Comparison of ENCODE assay signal across 8 cellular contexts in the genomic region with DNA sequence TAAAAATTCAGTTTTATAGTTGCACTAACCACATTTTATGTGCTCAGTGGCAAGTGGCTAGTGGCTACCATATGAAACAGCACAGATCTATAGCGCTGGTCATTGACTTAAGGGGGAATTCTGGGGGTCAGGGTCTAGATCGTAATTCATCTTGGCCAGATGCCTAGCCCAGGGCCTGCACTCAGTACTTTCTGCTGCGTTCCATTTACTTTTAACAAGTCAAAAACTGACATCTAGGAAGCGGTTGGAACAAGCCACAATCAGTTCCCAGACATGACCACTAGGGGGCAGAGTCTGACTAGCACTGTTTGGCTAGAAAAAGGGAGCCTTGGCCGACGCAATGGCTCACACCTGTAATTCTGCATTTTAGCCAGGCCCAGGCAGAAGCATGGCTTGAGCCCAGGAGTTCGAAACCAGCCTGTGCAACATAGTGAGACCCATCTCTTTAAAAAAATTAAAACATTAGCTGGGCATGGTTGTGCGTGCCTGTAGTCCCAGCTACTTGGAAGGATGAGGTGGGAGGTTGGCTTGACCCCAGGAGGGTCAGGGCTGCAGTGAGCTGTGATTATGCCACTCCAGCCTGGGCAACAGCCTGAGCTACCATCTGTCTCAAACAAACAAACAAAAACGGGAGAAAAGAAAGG. TPM values are rescaled to one million over a fixed set of nuclear protein-coding genes. Genes with fewer than 3 reads are reported as not detected.
DNase-seq lines count a peak whose midpoint lies in the region; ATAC-seq lines count a peak whose summit lies in the region.

No MANE protein-coding gene starts in this region.

- H3K27ac ChIP-seq in mesenchymal stem cell (ENCODE audit: low read length, poor library complexity, severe bottlenecking), result no peak overlapping the region

- H3K9me3 ChIP-seq in mesenchymal stem cell (ENCODE audit: control insufficient read depth, low read length), result no peaks in the 10 kb centered on the region

- no peak overlapping the region for H3K18ac ChIP-seq in mesenchymal stem cell (ENCODE audit: low read depth in 1 of 2, low read length in 2 of 2)

- no peak overlapping the region for H4K91ac ChIP-seq in mesenchymal stem cell (ENCODE audit: low read length)

- no peak overlapping the region for H3K14ac ChIP-seq in mesenchymal stem cell (ENCODE audit: low read length in 2 of 2)

- H3K4me2 ChIP-seq in mesenchymal stem cell (ENCODE audit: low read length, poor library complexity, severe bottlenecking), result peak overlapping the region; percentile 8

- H2AK5ac ChIP-seq in mesenchymal stem cell (ENCODE audit: low read length, severe bottlenecking), result peak overlapping the region; percentile 26

- DNase-seq in AG08396 (ENCODE audit: low spot score), result peak; percentile 63
- peak; percentile 83 for DNase-seq in HK-2 (ENCODE audit: unreplicated experiment)
- peak; percentile 93 for DNase-seq in NCI-H82 (lab: John Stamatoyannopoulos, UW)
- peak; percentile 86 to 87 for DNase-seq in activated CD4-positive, alpha-beta T cell treated with anti-CD3 and anti-CD28 coated beads, Interleukin-2, amount 50 U/mL, for 4 hours
- peak; percentile 80 for DNase-seq in effector CD8-positive, alpha-beta T cell (lab: John Stamatoyannopoulos, UW)
- DNase-seq in mesenchymal stem cell, result peak; percentile 83
- DNase-seq in stimulated activated CD8-positive, alpha-beta memory T cell treated with anti-CD3 and anti-CD28 coated beads, Interleukin-2, amount 100 ng/mL, for 1 hour (ENCODE audit: low read depth in 2 of 2), result peak; percentile 78 to 83

- no peak overlapping the region for H2BK15ac ChIP-seq in mesenchymal stem cell (ENCODE audit: low read depth, poor library complexity, severe bottlenecking)

- peak overlapping the region; percentile 36 for H4K8ac ChIP-seq in mesenchymal stem cell (ENCODE audit: low read length)

- no peaks in the 10 kb centered on the region for H3K36me3 ChIP-seq in mesenchymal stem cell (ENCODE audit: control insufficient read depth in 1 of 2, insufficient read depth in 2 of 2, low read depth in 1 of 2, low read length in 2 of 2)

- H2BK5ac ChIP-seq in mesenchymal stem cell (ENCODE audit: low read depth, low read length, poor library complexity, severe bottlenecking), result no peak overlapping the region

- 9% methylated on average over 7 of the region's 9 CpGs for WGBS in mesenchymal stem cell

- H2BK12ac ChIP-seq in mesenchymal stem cell (ENCODE audit: low read length in 2 of 2), result peak overlapping the region in 1 of 2 experiments; percentile 29

- H3K79me1 ChIP-seq in mesenchymal stem cell (replicated peaks; ENCODE audit: low read length, poor library complexity, severe bottlenecking), result no peaks in the 10 kb centered on the region

- no peak overlapping the region for H3K23ac ChIP-seq in mesenchymal stem cell (ENCODE audit: low read length in 2 of 2)

- H3K9ac ChIP-seq in mesenchymal stem cell (ENCODE audit: low read length), result peak overlapping the region; percentile 36

- ATAC-seq in GM19035 (IDR thresholded peaks at IDR 0.05; ENCODE audit: unreplicated experiment), result peak; percentile 86

- H2AFZ ChIP-seq in mesenchymal stem cell (ENCODE audit: low read depth, low read length), result no peak overlapping the region

- no peak overlapping the region for H3K4ac ChIP-seq in mesenchymal stem cell (ENCODE audit: low read depth in 1 of 2, low read length in 2 of 2)

- H3K4me3 ChIP-seq in mesenchymal stem cell (ENCODE audit: insufficient read depth in 1 of 2, low read depth in 1 of 2, low read length in 2 of 2), result no peak overlapping the region

- no peak overlapping the region for H2BK120ac ChIP-seq in mesenchymal stem cell (ENCODE audit: low read depth, low read length)

- peaks cover 4% of the 10 kb centered on the region for H3K4me1 ChIP-seq in mesenchymal stem cell (ENCODE audit: control insufficient read depth, insufficient read depth, low read depth, low read length)

- H3K27me3 ChIP-seq in mesenchymal stem cell (ENCODE audit: control insufficient read depth in 1 of 2, insufficient read depth in 1 of 2, low read length in 2 of 2), result peaks cover 0 to 9% of the 10 kb centered on the region in 2 experiments

RNA-seq across cellular contexts. Expression of a gene that starts 9.0 kb away (rescaled TPM):
- polyA plus RNA-seq in mesenchymal stem cell (2013, experiment 1 of 2), result 178 TPM
- polyA plus RNA-seq in mesenchymal stem cell (2013, experiment 2 of 2), result 177 TPM

RNA-seq across cellular contexts. Expression of a gene that starts 31.0 kb away (rescaled TPM):
- polyA plus RNA-seq in mesenchymal stem cell (2013, experiment 1 of 2), result 87.9 TPM
- polyA plus RNA-seq in mesenchymal stem cell (2013, experiment 2 of 2), result 88.5 TPM

RNA-seq across cellular contexts. Expression of a gene that starts 31.4 kb away (rescaled TPM):
- 44.9 TPM for polyA plus RNA-seq in mesenchymal stem cell (2013, experiment 1 of 2)
- polyA plus RNA-seq in mesenchymal stem cell (2013, experiment 2 of 2), result 43.4 TPM

RNA-seq across cellular contexts. Expression of a gene that starts 40.5 kb away (rescaled TPM):
- polyA plus RNA-seq in mesenchymal stem cell (2013, experiment 1 of 2), result 5.1 TPM
- 5.5 TPM for polyA plus RNA-seq in mesenchymal stem cell (2013, experiment 2 of 2)

RNA-seq across cellular contexts. Expression of a gene that starts 55.4 kb away (rescaled TPM):
- polyA plus RNA-seq in mesenchymal stem cell (2013, experiment 1 of 2), result not detected
- not detected for polyA plus RNA-seq in mesenchymal stem cell (2013, experiment 2 of 2)
